10 cellular contexts compared by ENCODE assay signal in the genomic region with DNA sequence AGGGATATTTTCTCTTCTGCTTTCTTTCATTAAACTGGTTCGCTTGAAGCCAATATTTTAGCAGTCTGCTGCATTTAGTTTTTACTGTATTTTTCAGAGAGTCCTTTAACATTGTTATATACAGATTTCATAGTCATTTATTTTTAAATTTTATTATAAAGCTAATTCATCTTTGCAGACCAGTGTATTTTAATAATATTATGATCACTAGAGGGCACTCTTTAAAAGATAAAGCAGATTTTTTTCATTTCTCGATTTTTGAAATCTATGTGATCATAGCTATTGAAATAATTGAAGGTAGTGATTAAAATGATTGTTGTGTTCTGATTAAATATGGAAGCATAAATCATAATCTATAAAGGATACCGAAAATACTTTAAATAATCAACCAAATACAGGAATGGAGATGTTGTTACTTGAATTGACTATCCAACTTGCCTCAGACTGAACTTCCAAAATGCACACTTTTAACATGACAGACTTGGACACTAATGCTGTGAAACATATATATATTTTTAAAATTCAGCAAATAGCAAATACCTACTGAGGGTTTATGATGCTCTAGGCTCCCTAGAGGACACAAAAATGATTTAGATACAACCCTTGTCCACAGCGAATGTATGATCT. TPM values are rescaled to one million over a fixed set of nuclear protein-coding genes. Genes with fewer than 3 reads are reported as not detected.
DNase-seq lines count a peak whose midpoint lies in the region; ATAC-seq, FAIRE-seq and TF ChIP-seq lines count a peak whose summit lies in the region.
"Had no signal": no experiment of that assay in that cellular context is flagged by ENCODE, and none has a peak within 500 bp of the region (broad histone marks: within the 10 kb centered on the region; RNA-seq: fewer than 3 reads in every experiment).

No MANE protein-coding gene starts in this region.

- TF ChIP-seq EP300 in SK-N-SH (IDR thresholded peaks at IDR 0.05; ENCODE audit: borderline replicate concordance in 1 of 2, low read depth in 1 of 2, low read length in 1 of 2), result no peak

- peaks cover 13% of the 10 kb centered on the region for H3F3A ChIP-seq in SK-N-SH (replicated peaks; ENCODE audit: insufficient read depth)

- CTCF ChIA-PET in HEK293 (lab: Yijun Ruan, JAX), result interaction anchor here (0.6 to 3.5 kb wide), 28 partner anchors 8 to 866 kb away, joined by 3 to 57 read pairs (median 4); no protein-coding TSS in a partner anchor
- CTCF ChIA-PET in SK-N-SH (lab: Yijun Ruan, JAX), result interaction anchor here (0.6 to 15.4 kb wide), 65 partner anchors 8 to 1255 kb away, joined by 3 to 668 read pairs (median 4); no protein-coding TSS in a partner anchor

- H3K9me3 Mint-ChIP-seq in effector memory CD8-positive, alpha-beta T cell, result no peaks in the 10 kb centered on the region

- no peaks in the 10 kb centered on the region for H3K36me3 Mint-ChIP-seq in effector memory CD8-positive, alpha-beta T cell (ENCODE audit: insufficient read depth)

- TF ChIP-seq POLR2A in H54 (IDR thresholded peaks at IDR 0.05; ENCODE audit: low read depth, low read length), result no peak

- H3K36me3 ChIP-seq in HEK293 (ENCODE audit: control insufficient read depth in 2 of 2, insufficient read depth in 1 of 2, low read length in 2 of 2) (no peaks in the 10 kb centered on the region), SK-N-SH (replicated peaks in 1 of 2; ENCODE audit: control insufficient read depth in 1 of 2, insufficient read depth in 2 of 2, low read length in 1 of 2) (no peaks in the 10 kb centered on the region), left lung (no peaks in the 10 kb centered on the region)

- H3K27me3 ChIP-seq in SK-N-SH (ENCODE audit: insufficient read depth), result no peaks in the 10 kb centered on the region
- no peaks in the 10 kb centered on the region for H3K27me3 ChIP-seq in left lung

- POLR2A ChIA-PET in HEK293 (lab: Yijun Ruan, JAX), result no interaction called here
- POLR2A ChIA-PET in SK-N-SH (lab: Yijun Ruan, JAX), result interaction anchor here (1.0 kb wide), 1 partner anchor 35 kb away, joined by 3 read pairs; a partner anchor contains a TSS

- ATAC-seq in left lung, result no peak
- ATAC-seq in effector memory CD8-positive, alpha-beta T cell (replicated peaks), result no peak

- H4K20me1 ChIP-seq in SK-N-SH (ENCODE audit: insufficient read depth), result no peaks in the 10 kb centered on the region

- no peak overlapping the region for H3K27ac ChIP-seq in HEK293 (ENCODE audit: extremely low read depth, low read depth, low read length)
- no peak overlapping the region for H3K27ac ChIP-seq in SK-N-SH (ENCODE audit: low read depth in 2 of 2, low read length in 1 of 2)
- H3K27ac ChIP-seq in left lung, result no peak overlapping the region
- H3K27ac ChIP-seq: skin epidermis had no signal

- no peaks in the 10 kb centered on the region for H3K27me3 Mint-ChIP-seq in effector memory CD8-positive, alpha-beta T cell

- no peak for FAIRE-seq in H54 (lab: Jason Lieb, UNC)

- no peak overlapping the region for H3K4me3 ChIP-seq in HEK293 (ENCODE audit: low read depth, low read length)
- no peak overlapping the region for H3K4me3 ChIP-seq in SK-N-SH (ENCODE audit: low read depth in 2 of 2, low read length in 1 of 2)
- no peak overlapping the region for H3K4me3 ChIP-seq in left lung
- no peak overlapping the region for H3K4me3 ChIP-seq in foreskin fibroblast (ENCODE audit: low read depth in 1 of 2, low read length in 2 of 2)
- H3K4me3 ChIP-seq: skin epidermis had no signal

- H3K4me3 Mint-ChIP-seq in effector memory CD8-positive, alpha-beta T cell, result no peak overlapping the region

- peaks cover 32% of the 10 kb centered on the region for H3K79me2 ChIP-seq in SK-N-SH (ENCODE audit: insufficient read depth)

- H3K4me2 ChIP-seq in SK-N-SH, result no peak overlapping the region

- H3K4me1 Mint-ChIP-seq in effector memory CD8-positive, alpha-beta T cell (ENCODE audit: low read depth in 2 of 2), result peaks cover 0 to under 1% of the 10 kb centered on the region in 2 donors

- DNase-seq in AML-193 (lab: John Stamatoyannopoulos, UW) (peak; percentile 29 to 38), SK-N-SH (peak; percentile 39), left lung (no peak), H54 (ENCODE audit: insufficient read length, low spot score) (no peak), foreskin fibroblast (no peak), NCI-H128 (lab: John Stamatoyannopoulos, UW; ENCODE audit: unreplicated experiment) (no peak)
- DNase-seq in effector memory CD8-positive, alpha-beta T cell, result no peak
- DNase-seq: substantia nigra had no signal

- no peak overlapping the region for H2AFZ ChIP-seq in SK-N-SH (ENCODE audit: low read depth)

- H3K4me1 ChIP-seq in HEK293 (ENCODE audit: control insufficient read depth, insufficient read depth, low read length) (no peaks in the 10 kb centered on the region), SK-N-SH (ENCODE audit: control insufficient read depth in 1 of 2, insufficient read depth in 2 of 2, low read depth in 1 of 2, low read length in 1 of 2) (peaks cover 0 to 8% of the 10 kb centered on the region in 2 experiments; a peak in 1 of 4 replicates), left lung (peaks cover 0 to 12% of the 10 kb centered on the region in 2 donors)

- 33% methylated on average over 4 of the region's 4 CpGs for WGBS in SK-N-SH (ENCODE audit: low lambda C conversion rate)

- peak; percentile 68 for TF ChIP-seq RAD21 in SK-N-SH (IDR thresholded peaks at IDR 0.05; ENCODE audit: low read length)

- H3K9me3 ChIP-seq in HEK293 (ENCODE audit: control insufficient read depth, insufficient read depth, low read depth, low read length) (no peaks in the 10 kb centered on the region), SK-N-SH (no peaks in the 10 kb centered on the region), left lung (no peaks in the 10 kb centered on the region)

- intact Hi-C loops in left lung (cut with DNase I), result loop anchor here in 1 of 2 donors (5.0 kb wide), 1 partner anchor 134 kb away; no protein-coding TSS in a partner anchor

- H3K9me2 ChIP-seq in SK-N-SH, result no peaks in the 10 kb centered on the region

- H3K27ac Mint-ChIP-seq in effector memory CD8-positive, alpha-beta T cell, result no peak overlapping the region

- TF ChIP-seq CTCF in HEK293 (tag by site-specific recombination; IDR thresholded peaks at IDR 0.05) (no peak), SK-N-SH (IDR thresholded peaks at IDR 0.05) (peak; percentile 80), left lung (IDR thresholded peaks at IDR 0.05) (peak; percentile 11 to 33), foreskin fibroblast (IDR thresholded peaks at IDR 0.05; ENCODE audit: low read depth, low read length) (no peak)

- H3K9ac ChIP-seq in SK-N-SH, result no peak overlapping the region

TF ChIP-seq in HEK293, 187 proteins besides CTCF, POLR2A, EP300 and RAD21:
- no peak for TF ChIP-seq ZNF292 (tag by site-specific recombination; IDR thresholded peaks at IDR 0.05; ENCODE audit: borderline replicate concordance, low read depth)
- peak; percentile 65 for TF ChIP-seq ZNF654 (tag by site-specific recombination; IDR thresholded peaks at IDR 0.05; ENCODE audit: low read depth)
TF ChIP-seq in HEK293: peak in this region for 1.

TF ChIP-seq in SK-N-SH, 30 proteins besides CTCF, POLR2A, EP300 and RAD21:
- no peak for TF ChIP-seq MEF2A (IDR thresholded peaks at IDR 0.05; ENCODE audit: borderline replicate concordance, low read depth)
- peak; percentile 33 for TF ChIP-seq SMC3 (IDR thresholded peaks at IDR 0.05; ENCODE audit: low read depth, low read length)

RNA-seq across cellular contexts. Expression of a gene that starts 35.2 kb away (rescaled TPM):
- 23.5 and 32.2 TPM in 2 replicates for polyA plus RNA-seq in SK-N-SH (2012; rRNA removed)
- 24.3 and 25.8 TPM in 2 replicates for polyA plus RNA-seq in SK-N-SH (2012; cell fraction: cytosol; rRNA removed)
- polyA plus RNA-seq in SK-N-SH (2012; cell fraction: nucleus; rRNA removed), result 25.8 and 53.7 TPM in 2 replicates
- total RNA-seq in left lung, result 10 to 100 TPM; 36.3 to 44.7 TPM

Comparison
In these comparisons a context has a peak if more than half of its experiments do, and no peak if none do; other contexts are left out.
1. DNase-seq: peak in AML-193 (2 of 2) and SK-N-SH (single experiment); none in left lung (0 of 2), effector memory CD8-positive, alpha-beta T cell (0 of 3), H54 (single experiment), foreskin fibroblast (0 of 2) and NCI-H128 (single experiment).
2. CTCF ChIP-seq: peak in SK-N-SH (single experiment) and left lung (2 of 2); none in HEK293 (single experiment) and foreskin fibroblast (single experiment).